Comparison of ENCODE assay signal across 1 cellular context in genomic region chr12:6430124-6430989, GRCh38.
TF ChIP-seq lines count a peak whose summit lies in the region.

No MANE protein-coding gene starts in this region.

TF ChIP-seq in K562, 482 proteins besides CTCF, POLR2A, EP300 and RAD21 (continued from another document and continues in another):
- TF ChIP-seq SFPQ (IDR thresholded peaks at IDR 0.05; ENCODE audit: low read depth, low read length): no peak
- no peak for TF ChIP-seq AFF4 (CRISPR knock-in tag; IDR thresholded peaks at IDR 0.05)
- TF ChIP-seq TBP (optimal IDR thresholded peaks at IDR 0.05; ENCODE audit: low read depth, low read length): no peak
- no peak for TF ChIP-seq RREB1 (CRISPR knock-in tag; IDR thresholded peaks at IDR 0.05)
- peak; percentile 48; the same call in 1 of the 2 replicates for TF ChIP-seq MGA (IDR thresholded peaks at IDR 0.05)
- no peak for TF ChIP-seq THAP12 (CRISPR knock-in tag; IDR thresholded peaks at IDR 0.05)
- no peak for TF ChIP-seq FOXP1 (CRISPR knock-in tag; IDR thresholded peaks at IDR 0.05)
- no peak for TF ChIP-seq RBM14 (IDR thresholded peaks at IDR 0.05; ENCODE audit: borderline replicate concordance, insufficient read depth, low read depth, low read length)
- no peak for TF ChIP-seq ZNF77 (CRISPR knock-in tag; IDR thresholded peaks at IDR 0.05)
- TF ChIP-seq RBM39 (optimal IDR thresholded peaks at IDR 0.05; ENCODE audit: low read depth, low read length): no peak
- TF ChIP-seq MCM7 (IDR thresholded peaks at IDR 0.05): no peak
- TF ChIP-seq ZFP1 (CRISPR knock-in tag; IDR thresholded peaks at IDR 0.05): no peak
- TF ChIP-seq ZNF395 (CRISPR knock-in tag; IDR thresholded peaks at IDR 0.05): no peak
- TF ChIP-seq FOXK2 (conservative IDR thresholded peaks at IDR 0.05 in 1 of 2, IDR thresholded peaks at IDR 0.05 in 1 of 2; ENCODE audit: low read depth in 2 of 2): peak in 1 of 2 experiments; percentile 48; a peak in 1 of 4 replicates
- no peak for TF ChIP-seq MITF (IDR thresholded peaks at IDR 0.05)
